ENCODE assay signal across 8 cellular contexts in the genomic region with DNA sequence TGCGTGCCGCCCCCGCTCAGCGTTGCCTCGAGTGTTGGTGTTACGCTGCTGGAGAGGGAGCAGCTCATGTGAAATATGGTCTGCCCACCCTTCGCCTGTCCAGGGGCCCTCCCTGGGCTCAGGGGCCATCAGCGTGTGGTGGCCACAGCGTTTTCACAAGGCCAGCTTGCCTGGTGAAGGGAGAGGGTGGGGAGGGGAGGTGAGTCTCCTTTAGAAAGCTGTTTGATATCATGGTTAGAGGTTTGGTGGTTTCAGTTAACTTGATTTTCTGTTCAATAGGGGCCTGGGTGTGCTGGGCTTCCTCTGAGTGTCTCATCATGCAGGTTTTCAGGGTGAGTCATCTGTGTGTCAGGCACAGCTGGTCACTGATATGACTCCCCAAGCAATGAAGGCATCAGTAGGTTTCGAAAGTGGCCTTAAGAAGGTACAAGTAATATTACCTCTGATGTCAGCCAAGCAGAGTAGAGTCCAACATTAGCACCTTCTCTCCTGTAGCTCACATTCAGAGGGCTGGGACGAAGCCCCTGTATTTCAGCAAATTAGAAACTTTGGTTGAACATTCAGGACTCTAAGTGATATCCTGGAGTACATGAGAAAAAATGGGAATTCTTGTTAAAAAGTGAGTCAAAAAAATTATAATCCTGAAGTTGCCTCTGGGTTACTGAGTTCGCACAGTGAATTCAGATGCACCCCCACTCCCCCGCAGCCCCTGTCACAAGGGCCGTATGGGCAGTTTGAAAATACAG.
DNase-seq lines count a peak whose midpoint lies in the region; ATAC-seq and TF ChIP-seq lines count a peak whose summit lies in the region.

No MANE protein-coding gene starts in this region.

- TF ChIP-seq CTCF in foreskin fibroblast (IDR thresholded peaks at IDR 0.05; ENCODE audit: low read depth, low read length): no peak

- H3K36me3 Mint-ChIP-seq in T-helper 2 cell treated with Interferon-gamma antibody and Interleukin-4, amounts not matched to agents 5 μg/mL and 100 μg/mL, for 36 hours (ENCODE audit: low read depth): peaks cover 8% of the 10 kb centered on the region

- H3K4me1 Mint-ChIP-seq in T-helper 2 cell treated with Interferon-gamma antibody and Interleukin-4, amounts not matched to agents 5 μg/mL and 100 μg/mL, for 36 hours (ENCODE audit: low read depth): peaks cover 14% of the 10 kb centered on the region

- ATAC-seq in GM21619 (IDR thresholded peaks at IDR 0.05; ENCODE audit: unreplicated experiment) (peak; percentile 58), HG03196 (IDR thresholded peaks at IDR 0.05; ENCODE audit: unreplicated experiment) (no peak), GM19023 (IDR thresholded peaks at IDR 0.05; ENCODE audit: unreplicated experiment) (no peak), GM18517 (IDR thresholded peaks at IDR 0.05; ENCODE audit: unreplicated experiment) (no peak)

- H3K27ac Mint-ChIP-seq in T-helper 2 cell treated with Interferon-gamma antibody and Interleukin-4, amounts not matched to agents 5 μg/mL and 100 μg/mL, for 36 hours: peak overlapping the region; percentile 20

- H3K27me3 Mint-ChIP-seq in T-helper 2 cell treated with Interferon-gamma antibody and Interleukin-4, amounts not matched to agents 5 μg/mL and 100 μg/mL, for 36 hours (ENCODE audit: low read depth): no peaks in the 10 kb centered on the region

- H3K4me3 Mint-ChIP-seq in T-helper 2 cell treated with Interferon-gamma antibody and Interleukin-4, amounts not matched to agents 5 μg/mL and 100 μg/mL, for 36 hours: no peak overlapping the region

- DNase-seq in AG08395 (ENCODE audit: low spot score): peak; percentile 88
- DNase-seq in T-helper 2 cell treated with Interferon-gamma antibody and Interleukin-4, amounts not matched to agents 5 μg/mL and 100 μg/mL, for 36 hours (ENCODE audit: low spot score): peak; percentile 31
- DNase-seq in foreskin fibroblast: peak; percentile 94 to 96
- peak; percentile 21 to 24 for DNase-seq in stimulated activated CD4-positive, alpha-beta T cell treated with anti-CD3 and anti-CD28 coated beads, Interleukin-2, amount 100 ng/mL, for 24 hours

- no peaks in the 10 kb centered on the region for H3K9me3 Mint-ChIP-seq in T-helper 2 cell treated with Interferon-gamma antibody and Interleukin-4, amounts not matched to agents 5 μg/mL and 100 μg/mL, for 36 hours

- no peak overlapping the region for H3K4me3 ChIP-seq in foreskin fibroblast (ENCODE audit: low read depth in 1 of 2, low read length in 2 of 2)

Comparison
In these comparisons a context has a peak if more than half of its experiments do, and no peak if none do; other contexts are left out.
1. DNase-seq: peak in every context shown above with its lines; median percentile 95 in foreskin fibroblast; 88 in AG08395; 31 in T-helper 2 cell treated with Interferon-gamma antibody and Interleukin-4, amounts not matched to agents 5 μg/mL and 100 μg/mL, for 36 hours; 22 in stimulated activated CD4-positive, alpha-beta T cell treated with anti-CD3 and anti-CD28 coated beads, Interleukin-2, amount 100 ng/mL, for 24 hours.